ENCODE assay signal across 8 cellular contexts in genomic region chr14:33951183-33951840, GRCh38. TPM values are rescaled to one million over a fixed set of nuclear protein-coding genes. Genes with fewer than 3 reads are reported as not detected.
A peak's percentile ranks its signal among the peaks of the same experiment; 100 is the strongest.
DNase-seq lines count a peak whose midpoint lies in the region; ATAC-seq and TF ChIP-seq lines count a peak whose summit lies in the region.

No MANE protein-coding gene starts in this region.

- no peaks in the 10 kb centered on the region for H3K36me3 ChIP-seq in PC-3 (ENCODE audit: low read depth, low read length)

- ATAC-seq in GM21619 (IDR thresholded peaks at IDR 0.05; ENCODE audit: unreplicated experiment) (peak; percentile 1), PC-3 (no peak), HG03432 (IDR thresholded peaks at IDR 0.05; ENCODE audit: unreplicated experiment) (no peak)

- CTCF ChIA-PET in PC-3 (lab: Charles Lee), result no interaction called here

- 0 out of 2 replicates have a peak, but pooled peaks cover 7% of the 10 kb centered on the region for H3K79me2 ChIP-seq in PC-3 (ENCODE audit: low read length)

- TF ChIP-seq CTCF in PC-3 (conservative IDR thresholded peaks at IDR 0.05; ENCODE audit: low read depth, low read length), result no peak
- TF ChIP-seq CTCF in retinal pigment epithelial cell (conservative IDR thresholded peaks at IDR 0.05; ENCODE audit: low read depth, low read length), result no peak

- no peaks in the 10 kb centered on the region for H3F3A ChIP-seq in PC-3 (ENCODE audit: low read length, unreplicated experiment)

- POLR2A ChIA-PET in PC-3 (lab: Charles Lee; ENCODE audit: unreplicated experiment), result no interaction called here

- H3K27ac ChIP-seq in PC-3 (ENCODE audit: low read length), result no peak overlapping the region

- no peak overlapping the region for H3K9ac ChIP-seq in PC-3 (ENCODE audit: low read length)

- intact Hi-C loops in PC-3 (cut with micrococcal nuclease), result no loop called here

- TF ChIP-seq POLR2A in erythroblast (IDR thresholded peaks at IDR 0.05; ENCODE audit: low read length), result no peak

- peaks cover 12% of the 10 kb centered on the region for H3K4me1 ChIP-seq in PC-3 (ENCODE audit: insufficient read depth, low read length)

- DNase-seq in PC-3 (no peak), erythroblast (lab: John Stamatoyannopoulos, UW) (peak; percentile 29 to 48), retinal pigment epithelial cell (ENCODE audit: low read depth) (no peak), retina (no peak), NCI-H2029 (lab: John Stamatoyannopoulos, UW) (no peak), activated gamma-delta T cell treated with Interleukin-2 at 50 U/mL for 16 hours (no peak)

- peak overlapping the region; percentile 69 for H3K4me3 ChIP-seq in PC-3 (ENCODE audit: low read length)
- H3K4me3 ChIP-seq in retinal pigment epithelial cell (ENCODE audit: low read length), result peak overlapping the region; percentile 61

- peaks cover 41% of the 10 kb centered on the region for H3K27me3 ChIP-seq in PC-3 (ENCODE audit: low read length)

- H3K9me3 ChIP-seq in PC-3 (ENCODE audit: low read length), result no peaks in the 10 kb centered on the region

- no peaks in the 10 kb centered on the region for H3K9me2 ChIP-seq in PC-3 (replicated peaks; ENCODE audit: low read length)

- H2AFZ ChIP-seq in PC-3 (ENCODE audit: low read length), result peak overlapping the region; percentile 66

- H4K20me1 ChIP-seq in PC-3 (ENCODE audit: low read length), result no peaks in the 10 kb centered on the region

- BruUV-seq in PC-3 (replicated peaks; lab: Mats Ljungman, UMichigan), result no TSS peak

- peak overlapping the region; percentile 81 for H3K4me2 ChIP-seq in PC-3 (ENCODE audit: low read length)

RNA-seq across cellular contexts. Expression of gene EGLN3, which starts 0.4 kb away (rescaled TPM):
- total RNA-seq in PC-3 (2014; rRNA removed), result 2.8 and 3.2 TPM in 2 replicates

Comparison
In these comparisons a context has a peak if more than half of its experiments do, and no peak if none do; other contexts are left out.
1. DNase-seq: peak in erythroblast (2 of 2); none in PC-3 (single experiment), retinal pigment epithelial cell (single experiment), retina (single experiment), NCI-H2029 (single experiment) and activated gamma-delta T cell treated with Interleukin-2 at 50 U/mL for 16 hours (single experiment).